ENCODE assay signal across 25 cellular contexts in genomic region chr12:132608231-132609171, GRCh38. TPM values are rescaled to one million over a fixed set of nuclear protein-coding genes. Genes with fewer than 3 reads are reported as not detected.
A peak's percentile ranks its signal among the peaks of the same experiment; 100 is the strongest.
DNase-seq lines count a peak whose midpoint lies in the region; ATAC-seq, FAIRE-seq and TF ChIP-seq lines count a peak whose summit lies in the region.
"Had no signal": no experiment of that assay in that cellular context is flagged by ENCODE, and none has a peak within 500 bp of the region (broad histone marks: within the 10 kb centered on the region; RNA-seq: fewer than 3 reads in every experiment).

No MANE protein-coding gene starts in this region.

- no peaks in the 10 kb centered on the region for H3F3A ChIP-seq in neural progenitor cell (ENCODE audit: low read depth)

- H3K4me3 ChIP-seq in neural progenitor cell, result no peak overlapping the region
- H3K4me3 ChIP-seq: body of pancreas, testis, vagina had no signal

- no peaks in the 10 kb centered on the region for H3K79me2 ChIP-seq in neural progenitor cell (ENCODE audit: low read depth)

- H3K27ac Mint-ChIP-seq in WTC11 (no peak overlapping the region), neural progenitor cell (peak overlapping the region; percentile 81)
- H3K27ac Mint-ChIP-seq: activated CD4-positive, alpha-beta memory T cell treated with anti-CD3 and anti-CD28 coated beads for 36 hours had no signal

- H3K36me3 ChIP-seq in neural progenitor cell, result no peaks in the 10 kb centered on the region
- H3K36me3 ChIP-seq: vagina had no signal

- H3K4me3 Mint-ChIP-seq in WTC11, result no peak overlapping the region
- peak overlapping the region; percentile 76 for H3K4me3 Mint-ChIP-seq in neural progenitor cell
- H3K4me3 Mint-ChIP-seq: activated CD4-positive, alpha-beta memory T cell treated with anti-CD3 and anti-CD28 coated beads for 36 hours had no signal

- POLR2A ChIA-PET in WTC11 (lab: Charles Lee), result interaction anchor here (0.7 kb wide), 1 partner anchor 21 kb away, joined by 3 read pairs; no protein-coding TSS in a partner anchor

- peak; percentile 43 for FAIRE-seq in GM12891 (lab: Jason Lieb, UNC)
- FAIRE-seq: islet of Langerhans had no signal

- DNase-seq in GM12891 (ENCODE audit: insufficient read length, low spot score) (no peak), WTC11 (ENCODE audit: low spot score) (no peak), islet precursor cell (peak; percentile 63), neural progenitor cell (ENCODE audit: low spot score) (peak; percentile 18), SK-N-DZ (ENCODE audit: low spot score) (no peak), cerebellar cortex (ENCODE audit: low spot score) (no peak), NAMALWA (ENCODE audit: low spot score) (no peak)
- DNase-seq: activated CD4-positive, alpha-beta memory T cell treated with anti-CD3 and anti-CD28 coated beads for 36 hours; activated CD4-positive, CD25-positive, alpha-beta regulatory T cell; body of pancreas; IMR-90; NCI-H1105 treated with DMSO at 0.1 percent for 48 hours; NCI-H2029 treated with DMSO at 0.1 percent for 48 hours; NCI-H226; NCI-H748 treated with DMSO at 0.1 percent for 48 hours; stimulated activated CD4-positive, alpha-beta T cell treated with anti-CD3 and anti-CD28 coated beads, Interleukin-12 subunit alpha, Interleukin-12 subunit beta, amount 100 ng/mL, for 4 hours; stimulated activated CD4-positive, alpha-beta T cell treated with anti-CD3 and anti-CD28 coated beads, Interleukin-4, amount 100 ng/mL, for 4 hours; stimulated activated naive CD4-positive, alpha-beta T cell treated with Interleukin-2 at 50 U/mL for 16 hours; T-helper 9 cell; testis had no signal

- TF ChIP-seq POLR2A in GM12891 (IDR thresholded peaks at IDR 0.05; ENCODE audit: low read depth, low read length), result no peak

- no peaks in the 10 kb centered on the region for H4K20me1 ChIP-seq in neural progenitor cell (ENCODE audit: low read depth)

- H2AFZ ChIP-seq in neural progenitor cell (replicated peaks), result no peak overlapping the region

- H3K27me3 ChIP-seq in neural progenitor cell, result peaks cover 100% of the 10 kb centered on the region
- H3K27me3 ChIP-seq: testis had no signal

- no peak overlapping the region for H3K9ac ChIP-seq in neural progenitor cell

- TF ChIP-seq CTCF in WTC11 (IDR thresholded peaks at IDR 0.05) (no peak), neural progenitor cell (IDR thresholded peaks at IDR 0.05) (no peak)

- no peak overlapping the region for H3K27ac ChIP-seq in neural progenitor cell
- H3K27ac ChIP-seq: body of pancreas, testis, vagina had no signal

- H3K9me3 Mint-ChIP-seq in WTC11, result peaks cover 12% of the 10 kb centered on the region
- peaks cover 3% of the 10 kb centered on the region for H3K9me3 Mint-ChIP-seq in neural progenitor cell

- no peaks in the 10 kb centered on the region for H3K9me3 ChIP-seq in neural progenitor cell (ENCODE audit: low read depth)
- H3K9me3 ChIP-seq: testis, vagina had no signal

- CTCF ChIA-PET in WTC11 (lab: Charles Lee), result interaction anchor here (1.0 to 2.4 kb wide), 5 partner anchors 9 to 195 kb away, joined by 3 to 11 read pairs (median 5); partner anchors contain the start of gene P2RX2

- H3K4me2 ChIP-seq in neural progenitor cell, result no peak overlapping the region

- H3K27me3 Mint-ChIP-seq in WTC11 (ENCODE audit: low read depth) (peaks cover 93% of the 10 kb centered on the region), neural progenitor cell (ENCODE audit: insufficient read depth, low read depth) (peaks cover 31% of the 10 kb centered on the region)

- H3K4me1 Mint-ChIP-seq in WTC11 (no peaks in the 10 kb centered on the region), neural progenitor cell (peaks cover 47% of the 10 kb centered on the region)

- H3K36me3 Mint-ChIP-seq in WTC11 (peaks cover 5% of the 10 kb centered on the region; the same call in 1 of the 2 replicates), neural progenitor cell (no peaks in the 10 kb centered on the region)
- H3K36me3 Mint-ChIP-seq: activated CD4-positive, alpha-beta memory T cell treated with anti-CD3 and anti-CD28 coated beads for 36 hours had no signal

- no peak for ATAC-seq in WTC11
- ATAC-seq: body of pancreas had no signal

- H3K4me1 ChIP-seq in neural progenitor cell, result peaks cover 3% of the 10 kb centered on the region
- H3K4me1 ChIP-seq: body of pancreas, testis had no signal

TF ChIP-seq in GM12891, 5 proteins besides CTCF, POLR2A, EP300 and RAD21:
- TF ChIP-seq POU2F2 (IDR thresholded peaks at IDR 0.05; ENCODE audit: low read depth, low read length) (no peak), TAF1 (IDR thresholded peaks at IDR 0.05; ENCODE audit: low read depth, low read length) (no peak), PAX5 (IDR thresholded peaks at IDR 0.05; ENCODE audit: insufficient read depth, low read length, severe bottlenecking) (no peak), POLR2AphosphoS5 (IDR thresholded peaks at IDR 0.05; ENCODE audit: low read depth, low read length) (no peak), SPI1 (IDR thresholded peaks at IDR 0.05; ENCODE audit: low read depth, low read length) (no peak)

TF ChIP-seq in WTC11, 78 proteins besides CTCF, POLR2A, EP300 and RAD21:
- TF ChIP-seq ZNF121 (CRISPR knock-in tag; IDR thresholded peaks at IDR 0.05) (0 out of 2 replicates have a peak, but pooled peaks have one; percentile 40), RELA (CRISPR knock-in tag; IDR thresholded peaks at IDR 0.05; ENCODE audit: borderline replicate concordance) (no peak)

RNA-seq across cellular contexts. Expression of gene LRCOL1, which starts 1.9 kb away (rescaled TPM):
- polyA plus RNA-seq in GM12891 (2012; ENCODE audit: low read depth, missing spikeins), result 0.18 TPM
- total RNA-seq in WTC11 (2021), result 0.24 TPM in 1 of 3 replicates, not detected in the others
- total RNA-seq in neural progenitor cell (ENCODE audit: low replicate concordance), result 0.34 TPM in 1 of 2 replicates, not detected in the other
- polyA plus RNA-seq in SK-N-DZ (2014; cell fraction: cytosol; rRNA removed), result 0.54 TPM in 1 of 2 replicates, not detected in the other
- 3.6 and 4.5 TPM in 2 replicates for polyA plus RNA-seq in SK-N-DZ (2014; cell fraction: nucleus; rRNA removed)
- total RNA-seq: activated CD4-positive, alpha-beta memory T cell treated with anti-CD3 and anti-CD28 coated beads for 36 hours; body of pancreas; IMR-90; myocyte; osteocyte; vagina had no signal
- polyA plus RNA-seq: fibroblast of lung had no signal

RNA-seq across cellular contexts. Expression of gene P2RX2, which starts 10.1 kb away (rescaled TPM):
- 0.08 TPM for polyA plus RNA-seq in GM12891 (2012; ENCODE audit: low read depth, missing spikeins)
- total RNA-seq in WTC11 (2021) (1.6 to 2.6 TPM (median 2.1 TPM) in 3 replicates), neural progenitor cell (ENCODE audit: low replicate concordance) (0.15 TPM in 1 of 2 replicates, not detected in the other)
- polyA plus RNA-seq in SK-N-DZ (2014; cell fraction: cytosol; rRNA removed), result 0.42 and 0.49 TPM in 2 replicates
- 4.2 and 11.0 TPM in 2 replicates for polyA plus RNA-seq in SK-N-DZ (2014; cell fraction: nucleus; rRNA removed)
- total RNA-seq: activated CD4-positive, alpha-beta memory T cell treated with anti-CD3 and anti-CD28 coated beads for 36 hours; fibroblast of lung; IMR-90; myocyte; osteocyte; vagina had no signal
- polyA plus RNA-seq: fibroblast of lung, IMR-90 had no signal

Comparison
In these comparisons a context has a peak if more than half of its experiments do, and no peak if none do; other contexts are left out.
1. DNase-seq: peak in islet precursor cell (single experiment) and neural progenitor cell (single experiment); none in GM12891 (single experiment), WTC11 (single experiment), SK-N-DZ (single experiment), cerebellar cortex (single experiment) and NAMALWA (single experiment).